ENCODE assay signal across 1 cellular context in the genomic region with DNA sequence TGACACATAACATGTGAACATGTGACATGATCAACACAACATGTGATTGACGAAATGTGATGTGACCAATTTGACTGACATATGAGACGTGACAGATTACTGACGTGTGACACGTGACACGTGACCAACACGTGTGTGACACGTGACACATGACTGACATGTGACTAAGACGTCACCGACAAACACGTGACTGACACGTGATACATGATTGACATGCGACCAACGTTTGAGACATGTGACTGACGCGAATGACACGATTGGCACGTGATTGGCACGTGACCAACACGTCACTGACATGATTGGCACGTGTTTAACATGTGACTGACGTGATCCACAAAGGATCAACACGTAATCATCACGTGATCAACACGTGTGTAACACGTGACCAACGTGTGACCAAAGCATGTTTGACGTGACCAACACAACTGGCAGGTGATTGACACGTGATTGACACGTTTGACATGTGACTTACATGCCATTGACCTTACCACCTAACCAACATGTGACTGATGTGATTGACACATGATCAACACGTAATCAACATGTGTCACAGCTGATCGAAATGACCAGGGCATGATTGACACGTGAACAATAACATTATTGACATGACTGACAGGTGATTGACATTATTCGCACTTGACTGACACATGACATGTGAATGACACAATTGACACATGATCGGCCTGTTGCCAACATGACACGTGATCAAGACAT.
A peak's percentile ranks its signal among the peaks of the same experiment; 100 is the strongest.
TF ChIP-seq lines count a peak whose summit lies in the region.

No MANE protein-coding gene starts in this region.

TF ChIP-seq in K562, 482 proteins besides CTCF, POLR2A, EP300 and RAD21 (continued from another document and continues in another):
- TF ChIP-seq, protein P1, sequence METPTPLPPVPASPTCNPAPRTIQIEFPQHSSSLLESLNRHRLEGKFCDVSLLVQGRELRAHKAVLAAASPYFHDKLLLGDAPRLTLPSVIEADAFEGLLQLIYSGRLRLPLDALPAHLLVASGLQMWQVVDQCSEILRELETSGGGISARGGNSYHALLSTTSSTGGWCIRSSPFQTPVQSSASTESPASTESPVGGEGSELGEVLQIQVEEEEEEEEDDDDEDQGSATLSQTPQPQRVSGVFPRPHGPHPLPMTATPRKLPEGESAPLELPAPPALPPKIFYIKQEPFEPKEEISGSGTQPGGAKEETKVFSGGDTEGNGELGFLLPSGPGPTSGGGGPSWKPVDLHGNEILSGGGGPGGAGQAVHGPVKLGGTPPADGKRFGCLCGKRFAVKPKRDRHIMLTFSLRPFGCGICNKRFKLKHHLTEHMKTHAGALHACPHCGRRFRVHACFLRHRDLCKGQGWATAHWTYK (CRISPR knock-in tag; IDR thresholded peaks at IDR 0.05): no peak
- TF ChIP-seq NR1H2 (CRISPR knock-in tag; IDR thresholded peaks at IDR 0.05): no peak
- TF ChIP-seq PHF20 (IDR thresholded peaks at IDR 0.05; ENCODE audit: partially characterized antibody): peak; percentile 20
- TF ChIP-seq, protein P2, sequence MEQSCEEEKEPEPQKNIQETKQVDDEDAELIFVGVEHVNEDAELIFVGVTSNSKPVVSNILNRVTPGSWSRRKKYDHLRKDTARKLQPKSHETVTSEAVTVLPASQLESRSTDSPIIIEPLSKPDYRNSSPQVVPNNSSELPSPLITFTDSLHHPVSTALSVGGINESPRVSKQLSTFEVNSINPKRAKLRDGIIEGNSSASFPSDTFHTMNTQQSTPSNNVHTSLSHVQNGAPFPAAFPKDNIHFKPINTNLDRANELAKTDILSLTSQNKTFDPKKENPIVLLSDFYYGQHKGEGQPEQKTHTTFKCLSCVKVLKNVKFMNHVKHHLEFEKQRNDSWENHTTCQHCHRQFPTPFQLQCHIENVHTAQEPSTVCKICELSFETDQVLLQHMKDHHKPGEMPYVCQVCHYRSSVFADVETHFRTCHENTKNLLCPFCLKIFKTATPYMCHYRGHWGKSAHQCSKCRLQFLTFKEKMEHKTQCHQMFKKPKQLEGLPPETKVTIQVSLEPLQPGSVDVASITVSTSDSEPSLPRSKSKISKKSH (CRISPR knock-in tag; IDR thresholded peaks at IDR 0.05): no peak
- no peak for TF ChIP-seq RFX1 (IDR thresholded peaks at IDR 0.05)
- TF ChIP-seq, protein P3, sequence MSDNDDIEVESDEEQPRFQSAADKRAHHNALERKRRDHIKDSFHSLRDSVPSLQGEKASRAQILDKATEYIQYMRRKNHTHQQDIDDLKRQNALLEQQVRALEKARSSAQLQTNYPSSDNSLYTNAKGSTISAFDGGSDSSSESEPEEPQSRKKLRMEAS (CRISPR knock-in tag; IDR thresholded peaks at IDR 0.05): peak; percentile 77
- TF ChIP-seq, protein P4, sequence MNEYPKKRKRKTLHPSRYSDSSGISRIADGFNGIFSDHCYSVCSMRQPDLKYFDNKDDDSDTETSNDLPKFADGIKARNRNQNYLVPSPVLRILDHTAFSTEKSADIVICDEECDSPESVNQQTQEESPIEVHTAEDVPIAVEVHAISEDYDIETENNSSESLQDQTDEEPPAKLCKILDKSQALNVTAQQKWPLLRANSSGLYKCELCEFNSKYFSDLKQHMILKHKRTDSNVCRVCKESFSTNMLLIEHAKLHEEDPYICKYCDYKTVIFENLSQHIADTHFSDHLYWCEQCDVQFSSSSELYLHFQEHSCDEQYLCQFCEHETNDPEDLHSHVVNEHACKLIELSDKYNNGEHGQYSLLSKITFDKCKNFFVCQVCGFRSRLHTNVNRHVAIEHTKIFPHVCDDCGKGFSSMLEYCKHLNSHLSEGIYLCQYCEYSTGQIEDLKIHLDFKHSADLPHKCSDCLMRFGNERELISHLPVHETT (CRISPR knock-in tag; conservative IDR thresholded peaks at IDR 0.05 in 1 of 2, IDR thresholded peaks at IDR 0.05 in 1 of 2): no peak
- TF ChIP-seq NCOR1 (IDR thresholded peaks at IDR 0.05): no peak
- no peak for TF ChIP-seq ZKSCAN3 (CRISPR knock-in tag; IDR thresholded peaks at IDR 0.05)
- no peak for TF ChIP-seq TCFL5 (CRISPR knock-in tag; conservative IDR thresholded peaks at IDR 0.05)
- no peak for TF ChIP-seq MCM5 (IDR thresholded peaks at IDR 0.05; ENCODE audit: low read depth)
- no peak for TF ChIP-seq TCF7L2 (IDR thresholded peaks at IDR 0.05; ENCODE audit: low read depth, low read length)
- TF ChIP-seq HDGF (IDR thresholded peaks at IDR 0.05): no peak
- TF ChIP-seq ZNF408 (CRISPR knock-in tag; IDR thresholded peaks at IDR 0.05; ENCODE audit: low read depth): peak; percentile 86; the same call in 1 of the 2 replicates
- TF ChIP-seq NR2C1 (IDR thresholded peaks at IDR 0.05): no peak
- TF ChIP-seq NR2C1 (tag; IDR thresholded peaks at IDR 0.05): no peak
- TF ChIP-seq ZNF764 (CRISPR knock-in tag; IDR thresholded peaks at IDR 0.05; ENCODE audit: low read depth): no peak
- TF ChIP-seq ZNF3 (CRISPR knock-in tag; IDR thresholded peaks at IDR 0.05): no peak
- TF ChIP-seq, protein P5, sequence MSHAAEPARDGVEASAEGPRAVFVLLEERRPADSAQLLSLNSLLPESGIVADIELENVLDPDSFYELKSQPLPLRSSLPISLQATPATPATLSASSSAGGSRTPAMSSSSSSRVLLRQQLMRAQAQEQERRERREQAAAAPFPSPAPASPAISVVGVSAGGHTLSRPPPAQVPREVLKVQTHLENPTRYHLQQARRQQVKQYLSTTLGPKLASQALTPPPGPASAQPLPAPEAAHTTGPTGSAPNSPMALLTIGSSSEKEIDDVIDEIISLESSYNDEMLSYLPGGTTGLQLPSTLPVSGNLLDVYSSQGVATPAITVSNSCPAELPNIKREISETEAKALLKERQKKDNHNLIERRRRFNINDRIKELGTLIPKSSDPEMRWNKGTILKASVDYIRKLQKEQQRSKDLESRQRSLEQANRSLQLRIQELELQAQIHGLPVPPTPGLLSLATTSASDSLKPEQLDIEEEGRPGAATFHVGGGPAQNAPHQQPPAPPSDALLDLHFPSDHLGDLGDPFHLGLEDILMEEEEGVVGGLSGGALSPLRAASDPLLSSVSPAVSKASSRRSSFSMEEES (CRISPR knock-in tag; IDR thresholded peaks at IDR 0.05): peak; percentile 73
- TF ChIP-seq, protein P6, sequence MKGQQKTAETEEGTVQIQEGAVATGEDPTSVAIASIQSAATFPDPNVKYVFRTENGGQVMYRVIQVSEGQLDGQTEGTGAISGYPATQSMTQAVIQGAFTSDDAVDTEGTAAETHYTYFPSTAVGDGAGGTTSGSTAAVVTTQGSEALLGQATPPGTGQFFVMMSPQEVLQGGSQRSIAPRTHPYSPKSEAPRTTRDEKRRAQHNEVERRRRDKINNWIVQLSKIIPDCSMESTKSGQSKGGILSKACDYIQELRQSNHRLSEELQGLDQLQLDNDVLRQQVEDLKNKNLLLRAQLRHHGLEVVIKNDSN (CRISPR knock-in tag; IDR thresholded peaks at IDR 0.05): peak; percentile 85
- TF ChIP-seq, protein P7, sequence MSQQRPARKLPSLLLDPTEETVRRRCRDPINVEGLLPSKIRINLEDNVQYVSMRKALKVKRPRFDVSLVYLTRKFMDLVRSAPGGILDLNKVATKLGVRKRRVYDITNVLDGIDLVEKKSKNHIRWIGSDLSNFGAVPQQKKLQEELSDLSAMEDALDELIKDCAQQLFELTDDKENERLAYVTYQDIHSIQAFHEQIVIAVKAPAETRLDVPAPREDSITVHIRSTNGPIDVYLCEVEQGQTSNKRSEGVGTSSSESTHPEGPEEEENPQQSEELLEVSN (IDR thresholded peaks at IDR 0.05; ENCODE audit: borderline replicate concordance in 1 of 2, extremely low read depth in 1 of 2, insufficient read depth in 1 of 2, insufficient read length in 1 of 2, low read depth in 1 of 2, low read length in 1 of 2, poor library complexity in 1 of 2, severe bottlenecking in 1 of 2): no peak
- no peak for TF ChIP-seq NUFIP1 (IDR thresholded peaks at IDR 0.05; ENCODE audit: partially characterized antibody)
- TF ChIP-seq, protein P8, sequence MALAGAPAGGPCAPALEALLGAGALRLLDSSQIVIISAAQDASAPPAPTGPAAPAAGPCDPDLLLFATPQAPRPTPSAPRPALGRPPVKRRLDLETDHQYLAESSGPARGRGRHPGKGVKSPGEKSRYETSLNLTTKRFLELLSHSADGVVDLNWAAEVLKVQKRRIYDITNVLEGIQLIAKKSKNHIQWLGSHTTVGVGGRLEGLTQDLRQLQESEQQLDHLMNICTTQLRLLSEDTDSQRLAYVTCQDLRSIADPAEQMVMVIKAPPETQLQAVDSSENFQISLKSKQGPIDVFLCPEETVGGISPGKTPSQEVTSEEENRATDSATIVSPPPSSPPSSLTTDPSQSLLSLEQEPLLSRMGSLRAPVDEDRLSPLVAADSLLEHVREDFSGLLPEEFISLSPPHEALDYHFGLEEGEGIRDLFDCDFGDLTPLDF (CRISPR knock-in tag; IDR thresholded peaks at IDR 0.05): no peak
- no peak for TF ChIP-seq SRSF3 (IDR thresholded peaks at IDR 0.05; ENCODE audit: insufficient read depth, low read length)
- TF ChIP-seq, protein P9, sequence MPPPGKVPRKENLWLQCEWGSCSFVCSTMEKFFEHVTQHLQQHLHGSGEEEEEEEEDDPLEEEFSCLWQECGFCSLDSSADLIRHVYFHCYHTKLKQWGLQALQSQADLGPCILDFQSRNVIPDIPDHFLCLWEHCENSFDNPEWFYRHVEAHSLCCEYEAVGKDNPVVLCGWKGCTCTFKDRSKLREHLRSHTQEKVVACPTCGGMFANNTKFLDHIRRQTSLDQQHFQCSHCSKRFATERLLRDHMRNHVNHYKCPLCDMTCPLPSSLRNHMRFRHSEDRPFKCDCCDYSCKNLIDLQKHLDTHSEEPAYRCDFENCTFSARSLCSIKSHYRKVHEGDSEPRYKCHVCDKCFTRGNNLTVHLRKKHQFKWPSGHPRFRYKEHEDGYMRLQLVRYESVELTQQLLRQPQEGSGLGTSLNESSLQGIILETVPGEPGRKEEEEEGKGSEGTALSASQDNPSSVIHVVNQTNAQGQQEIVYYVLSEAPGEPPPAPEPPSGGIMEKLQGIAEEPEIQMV (tag; conservative IDR thresholded peaks at IDR 0.05; ENCODE audit: low read depth): no peak
- peak; percentile 63; the same call in 1 of the 2 replicates for TF ChIP-seq IRF2 (CRISPR knock-in tag; IDR thresholded peaks at IDR 0.05)
- no peak for TF ChIP-seq ZC3H8 (IDR thresholded peaks at IDR 0.05)
- TF ChIP-seq SMARCE1 (IDR thresholded peaks at IDR 0.05): no peak
- no peak for TF ChIP-seq MXI1 (IDR thresholded peaks at IDR 0.05; ENCODE audit: low read depth, low read length)
- TF ChIP-seq CBX2 (IDR thresholded peaks at IDR 0.05; ENCODE audit: insufficient read depth, low read length, poor library complexity, severe bottlenecking): no peak
- TF ChIP-seq MED1 (CRISPR knock-in tag; IDR thresholded peaks at IDR 0.05; ENCODE audit: borderline replicate concordance): no peak; the same call in 1 of the 2 replicates
- TF ChIP-seq, protein P10, sequence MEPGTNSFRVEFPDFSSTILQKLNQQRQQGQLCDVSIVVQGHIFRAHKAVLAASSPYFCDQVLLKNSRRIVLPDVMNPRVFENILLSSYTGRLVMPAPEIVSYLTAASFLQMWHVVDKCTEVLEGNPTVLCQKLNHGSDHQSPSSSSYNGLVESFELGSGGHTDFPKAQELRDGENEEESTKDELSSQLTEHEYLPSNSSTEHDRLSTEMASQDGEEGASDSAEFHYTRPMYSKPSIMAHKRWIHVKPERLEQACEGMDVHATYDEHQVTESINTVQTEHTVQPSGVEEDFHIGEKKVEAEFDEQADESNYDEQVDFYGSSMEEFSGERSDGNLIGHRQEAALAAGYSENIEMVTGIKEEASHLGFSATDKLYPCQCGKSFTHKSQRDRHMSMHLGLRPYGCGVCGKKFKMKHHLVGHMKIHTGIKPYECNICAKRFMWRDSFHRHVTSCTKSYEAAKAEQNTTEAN (CRISPR knock-in tag; IDR thresholded peaks at IDR 0.05): no peak
- TF ChIP-seq, protein P11, sequence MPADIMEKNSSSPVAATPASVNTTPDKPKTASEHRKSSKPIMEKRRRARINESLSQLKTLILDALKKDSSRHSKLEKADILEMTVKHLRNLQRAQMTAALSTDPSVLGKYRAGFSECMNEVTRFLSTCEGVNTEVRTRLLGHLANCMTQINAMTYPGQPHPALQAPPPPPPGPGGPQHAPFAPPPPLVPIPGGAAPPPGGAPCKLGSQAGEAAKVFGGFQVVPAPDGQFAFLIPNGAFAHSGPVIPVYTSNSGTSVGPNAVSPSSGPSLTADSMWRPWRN (IDR thresholded peaks at IDR 0.05; ENCODE audit: low read depth): no peak
- no peak for TF ChIP-seq BMI1 (IDR thresholded peaks at IDR 0.05; ENCODE audit: low read length)
- TF ChIP-seq C11orf30 (IDR thresholded peaks at IDR 0.05; ENCODE audit: low read depth): no peak
- TF ChIP-seq, protein P12, sequence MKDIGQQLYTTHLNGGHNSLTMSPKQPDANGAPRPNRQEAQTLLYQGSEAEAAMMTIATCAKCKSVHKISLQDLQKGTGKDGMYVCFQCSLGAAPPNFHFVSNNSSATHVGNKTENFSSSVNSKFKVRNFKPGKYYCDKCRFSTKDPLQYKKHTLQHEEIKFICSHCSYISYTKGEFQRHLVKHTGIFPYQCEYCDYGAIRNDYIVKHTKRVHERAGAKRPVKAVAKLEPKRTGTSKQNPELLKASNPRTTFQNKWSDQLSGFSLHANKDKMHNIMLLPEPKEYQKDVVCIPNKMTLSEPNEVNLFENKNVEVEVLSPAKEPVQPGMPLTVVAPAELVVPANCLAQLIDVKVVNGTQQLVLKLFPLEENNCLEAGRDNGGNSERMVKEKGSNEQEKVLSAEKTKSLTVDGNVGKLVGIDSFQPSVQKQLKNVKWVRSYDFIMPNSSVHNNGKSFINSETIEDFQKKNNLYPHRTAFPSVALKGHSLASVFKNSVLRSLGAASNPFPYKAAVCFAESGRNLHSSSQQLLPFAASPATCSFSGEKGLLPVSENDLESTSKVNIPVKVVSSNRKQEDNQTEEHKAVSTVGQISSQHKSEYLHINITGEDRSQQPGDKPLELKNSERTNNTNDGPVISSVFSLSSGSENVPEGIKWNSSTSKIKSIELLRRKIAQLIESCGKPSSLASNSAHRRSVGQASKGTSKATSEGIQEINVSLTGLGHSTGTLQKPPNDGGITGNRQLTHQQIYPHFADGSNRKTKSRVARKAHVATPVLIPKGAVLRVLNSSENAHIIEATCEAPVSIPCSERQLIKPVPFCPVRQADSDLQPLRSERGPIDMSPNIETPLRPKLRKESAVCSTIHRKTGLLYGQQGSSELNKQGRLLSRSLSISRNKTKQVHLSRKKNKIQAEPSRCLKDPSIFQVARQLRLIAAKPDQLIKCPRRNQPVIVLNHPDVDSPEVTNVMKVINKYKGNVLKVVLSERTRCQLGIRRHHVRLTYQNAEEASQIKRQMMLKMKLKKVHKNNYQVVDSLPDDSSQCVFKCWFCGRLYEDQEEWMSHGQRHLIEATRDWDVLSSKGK (CRISPR knock-in tag; IDR thresholded peaks at IDR 0.05): no peak
- TF ChIP-seq YBX1 (IDR thresholded peaks at IDR 0.05): no peak
- TF ChIP-seq SAP30 (IDR thresholded peaks at IDR 0.05; ENCODE audit: borderline replicate concordance, insufficient read depth, low read depth, low read length, poor library complexity, severe bottlenecking): no peak
- TF ChIP-seq, protein P13, sequence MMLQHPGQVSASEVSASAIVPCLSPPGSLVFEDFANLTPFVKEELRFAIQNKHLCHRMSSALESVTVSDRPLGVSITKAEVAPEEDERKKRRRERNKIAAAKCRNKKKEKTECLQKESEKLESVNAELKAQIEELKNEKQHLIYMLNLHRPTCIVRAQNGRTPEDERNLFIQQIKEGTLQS (IDR thresholded peaks at IDR 0.05): no peak
- TF ChIP-seq, protein P13 (CRISPR knock-in tag; conservative IDR thresholded peaks at IDR 0.05): no peak
